In the genomic region with DNA sequence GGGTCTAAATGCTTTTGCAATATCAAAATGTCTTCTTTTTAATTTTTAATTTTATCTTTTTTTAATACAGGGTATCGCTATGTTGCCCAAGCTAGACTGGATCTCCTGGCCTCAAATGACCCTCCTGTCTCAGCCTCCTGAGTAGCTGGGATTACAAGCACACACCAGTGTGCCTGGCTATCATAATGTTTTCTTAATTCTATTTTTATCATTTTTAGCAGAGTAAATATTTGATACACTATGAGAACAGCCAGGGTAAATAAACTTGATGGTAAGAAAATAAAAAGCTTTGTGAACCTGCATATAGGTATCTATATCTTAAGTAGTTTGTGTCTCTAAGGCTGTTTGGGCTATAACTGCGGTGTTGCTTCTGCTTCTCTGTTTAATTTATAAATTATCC, we compare ENCODE assay signal across 21 cellular contexts.
"Had no signal": no experiment of that assay in that cellular context is flagged by ENCODE, and none has a peak within 500 bp of the region (broad histone marks: within the 10 kb centered on the region; RNA-seq: fewer than 3 reads in every experiment).

No MANE protein-coding gene starts in this region.

- H3K4me2 ChIP-seq: hepatocyte had no signal

- H2AFZ ChIP-seq: hepatocyte had no signal

- H3K4me3 ChIP-seq: colonic mucosa, hepatocyte, left ventricle myocardium inferior, lower lobe of right lung, right atrium auricular region, sigmoid colon, skin epidermis, stomach, thoracic aorta, transverse colon had no signal

- H3K4me3 Mint-ChIP-seq: memory B cell, naive B cell, nephron had no signal

- H3K27me3 ChIP-seq: colonic mucosa, hepatocyte, right atrium auricular region, sigmoid colon, stomach, transverse colon had no signal

- H3K4me1 ChIP-seq: colonic mucosa, left ventricle myocardium inferior, lower lobe of right lung, right atrium auricular region, transverse colon had no signal

- H3K4me1 Mint-ChIP-seq: memory B cell, naive B cell had no signal

- H3K36me3 ChIP-seq: colonic mucosa, left ventricle myocardium inferior, lower lobe of right lung, right atrium auricular region, sigmoid colon, stomach, thoracic aorta, transverse colon had no signal

- H3K79me2 ChIP-seq: hepatocyte had no signal

- H3K9me3 Mint-ChIP-seq: memory B cell had no signal

- H3K9me3 ChIP-seq: colonic mucosa, left ventricle myocardium inferior, lower lobe of right lung, right atrium auricular region, sigmoid colon, stomach, thoracic aorta, transverse colon had no signal

- ATAC-seq: left cardiac atrium, lower lobe of right lung had no signal

- DNase-seq: colonic mucosa; effector CD4-positive, alpha-beta T cell; foreskin melanocyte; head of caudate nucleus; kidney; left cardiac atrium; left ventricle myocardium inferior; lower lobe of right lung; naive B cell; sigmoid colon; stimulated activated CD4-positive, alpha-beta T cell treated with anti-CD3 and anti-CD28 coated beads, Interleukin-12 subunit alpha, Interleukin-12 subunit beta, amount 100 ng/mL, for 4 hours; stimulated activated naive CD4-positive, alpha-beta T cell; stomach; substantia nigra; transverse colon had no signal

- H3K36me3 Mint-ChIP-seq: memory B cell, naive B cell had no signal

- H3K27ac Mint-ChIP-seq: memory B cell, naive B cell, nephron had no signal

- H3K27ac ChIP-seq: colonic mucosa, hepatocyte, left ventricle myocardium inferior, lower lobe of right lung, right atrium auricular region, skin epidermis, stomach, thoracic aorta, transverse colon had no signal
